Comparison of ENCODE assay signal across 13 cellular contexts in the genomic region with DNA sequence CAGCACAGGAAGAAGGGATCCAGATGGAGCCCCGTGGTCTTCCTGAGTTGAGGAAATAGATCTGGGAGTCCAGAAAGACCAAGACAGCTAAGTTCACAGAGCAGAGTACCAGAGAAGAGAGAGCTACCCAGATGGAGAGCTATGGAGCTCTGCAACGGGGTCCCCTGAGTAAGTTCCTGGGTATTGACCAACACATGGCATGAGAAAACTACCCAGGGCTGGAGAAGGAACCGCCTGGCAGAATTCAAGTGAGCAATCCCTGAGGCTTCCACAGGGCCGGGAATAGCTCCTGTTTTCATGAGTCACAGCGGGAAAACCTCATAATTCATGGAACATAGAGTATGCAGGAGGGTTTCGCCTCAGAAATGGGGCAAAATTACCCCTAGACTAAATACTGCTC. TPM values are rescaled to one million over a fixed set of nuclear protein-coding genes. Genes with fewer than 3 reads are reported as not detected.
DNase-seq lines count a peak whose midpoint lies in the region; ATAC-seq and TF ChIP-seq lines count a peak whose summit lies in the region.
"Had no signal": no experiment of that assay in that cellular context is flagged by ENCODE, and none has a peak within 500 bp of the region (broad histone marks: within the 10 kb centered on the region; RNA-seq: fewer than 3 reads in every experiment).

No MANE protein-coding gene starts in this region.

- no peaks in the 10 kb centered on the region for H3K9me3 ChIP-seq in lung (ENCODE audit: control insufficient read depth in 2 of 2, insufficient read depth in 1 of 2, low read length in 1 of 2)

- no peaks in the 10 kb centered on the region for H3K27me3 Mint-ChIP-seq in IgD-negative memory B cell
- no peaks in the 10 kb centered on the region for H3K27me3 Mint-ChIP-seq in Calu3 (ENCODE audit: unreplicated experiment)
- H3K27me3 Mint-ChIP-seq: activated CD4-positive, alpha-beta memory T cell treated with anti-CD3 and anti-CD28 coated beads, Interleukin-2, amount 10 ng/mL, durations not matched to agents 7 days and 5 days had no signal

- H3K4me3 Mint-ChIP-seq in IgD-negative memory B cell (no peak overlapping the region), Calu3 (ENCODE audit: low read depth, unreplicated experiment) (no peak overlapping the region)
- H3K4me3 Mint-ChIP-seq: activated CD4-positive, alpha-beta memory T cell treated with anti-CD3 and anti-CD28 coated beads, Interleukin-2, amount 10 ng/mL, durations not matched to agents 7 days and 5 days had no signal

- peaks cover 0 to 5% of the 10 kb centered on the region in 2 donors for H3K4me1 ChIP-seq in lung (ENCODE audit: control insufficient read depth in 2 of 2, insufficient read depth in 2 of 2, low read length in 2 of 2)

- H3K27me3 ChIP-seq in lung (ENCODE audit: control insufficient read depth, insufficient read depth), result no peaks in the 10 kb centered on the region

- H3K27ac Mint-ChIP-seq in IgD-negative memory B cell, result peak overlapping the region in 2 of 3 donors; percentile 87 to 96
- no peak overlapping the region for H3K27ac Mint-ChIP-seq in Calu3 (ENCODE audit: unreplicated experiment)
- H3K27ac Mint-ChIP-seq: activated CD4-positive, alpha-beta memory T cell treated with anti-CD3 and anti-CD28 coated beads, Interleukin-2, amount 10 ng/mL, durations not matched to agents 7 days and 5 days had no signal

- H3K4me3 ChIP-seq in astrocyte of the spinal cord (ENCODE audit: low read depth, low read length) (no peak overlapping the region), lung (no peak overlapping the region)

- no peak for ATAC-seq in lung (ENCODE audit: insufficient read depth, low FRiP score)
- ATAC-seq in GM18870 (IDR thresholded peaks at IDR 0.05; ENCODE audit: unreplicated experiment), result no peak
- ATAC-seq: HepG2 had no signal

- DNase-seq in AG20443 (ENCODE audit: low spot score), result peak; percentile 82
- DNase-seq in astrocyte of the spinal cord (ENCODE audit: low read depth, low spot score), result peak; percentile 61
- DNase-seq in lung (ENCODE audit: low spot score), result peak; percentile 15
- no peak for DNase-seq in NCI-H2081 treated with DMSO at 0.1 percent for 48 hours (lab: John Stamatoyannopoulos, UW)
- DNase-seq in activated T-cell treated with anti-CD3 and anti-CD28 coated beads, Interleukin-2, amount 50 U/mL, for 1 hour, result no peak
- DNase-seq in Calu3, result no peak
- DNase-seq: activated CD4-positive, alpha-beta memory T cell treated with anti-CD3 and anti-CD28 coated beads, Interleukin-2, amount 10 ng/mL, durations not matched to agents 7 days and 5 days; DMS 273 treated with DMSO at 0.1 percent for 48 hours; hippocampal formation; occipital lobe had no signal

- H3K36me3 Mint-ChIP-seq in IgD-negative memory B cell (no peaks in the 10 kb centered on the region), Calu3 (ENCODE audit: insufficient read depth, unreplicated experiment) (peaks cover 17% of the 10 kb centered on the region)

- in situ Hi-C loops in astrocyte of the spinal cord (cut with HindIII; ENCODE audit: low sequenced_read_pairs), result loop anchor here (10.0 kb wide), 1 partner anchor 199 kb away; no protein-coding TSS in a partner anchor

- H3K27ac ChIP-seq in lung (ENCODE audit: low read depth in 1 of 2, low read length in 1 of 2), result no peak overlapping the region

- no TSS peak for BruUV-seq in Calu3 (replicated peaks; lab: Mats Ljungman, UMichigan)

- no peaks in the 10 kb centered on the region for H3K36me3 ChIP-seq in lung (ENCODE audit: control insufficient read depth in 2 of 2, insufficient read depth in 2 of 2, low read length in 2 of 2)

- peaks cover 35 to 37% (median 37%) of the 10 kb centered on the region in 3 donors for H3K4me1 Mint-ChIP-seq in IgD-negative memory B cell
- H3K4me1 Mint-ChIP-seq in Calu3 (ENCODE audit: low read depth, unreplicated experiment), result peaks cover 31% of the 10 kb centered on the region

- 70 to 82% methylated on average over 6 of the region's 6 CpGs for WGBS in lung, 2 donors

- H3K9me3 Mint-ChIP-seq in IgD-negative memory B cell, result no peaks in the 10 kb centered on the region
- no peaks in the 10 kb centered on the region for H3K9me3 Mint-ChIP-seq in Calu3 (ENCODE audit: low read depth, unreplicated experiment)
- H3K9me3 Mint-ChIP-seq: activated CD4-positive, alpha-beta memory T cell treated with anti-CD3 and anti-CD28 coated beads, Interleukin-2, amount 10 ng/mL, durations not matched to agents 7 days and 5 days had no signal

- TF ChIP-seq CTCF in astrocyte of the spinal cord (IDR thresholded peaks at IDR 0.05; ENCODE audit: low read depth, low read length), result no peak
- TF ChIP-seq CTCF in lung (IDR thresholded peaks at IDR 0.05; ENCODE audit: control extremely low read depth, extremely low read depth), result no peak
- TF ChIP-seq CTCF in Calu3 (IDR thresholded peaks at IDR 0.05; ENCODE audit: unreplicated experiment), result no peak

- CTCF ChIA-PET in Calu3 (lab: Charles Lee), result interaction anchor here (4.2 kb wide), 1 partner anchor 194 kb away, joined by 157 read pairs; no protein-coding TSS in a partner anchor

- intact Hi-C loops in Calu3 (cut with micrococcal nuclease; ENCODE audit: unreplicated experiment), result loop anchor here (5.0 kb wide), 1 partner anchor 77 kb away; the partner anchor contains the start of gene GRHL3

RNA-seq across cellular contexts. Expression of gene STPG1, which starts 19.7 kb away (rescaled TPM):
- 5.8 TPM for polyA plus RNA-seq in IgD-negative memory B cell
- total RNA-seq in lung, result 10 to 100 TPM in 1 of 2 donors, 1 to 10 TPM in 1; 10.0 to 13.5 TPM
- polyA plus RNA-seq in lung, result 1 to 10 TPM; 6.7 to 9.5 TPM
- 9.1 and 10.4 TPM in 2 replicates for total RNA-seq in Calu3 (2022)

RNA-seq across cellular contexts. Expression of gene NIPAL3, which starts 21.7 kb away (rescaled TPM):
- polyA plus RNA-seq in IgD-negative memory B cell (36.3 TPM), lung (10 to 100 TPM; 11.9 to 14.0 TPM)
- total RNA-seq in lung (10 to 100 TPM; 25.7 to 31.8 TPM), Calu3 (2022) (28.8 and 30.8 TPM in 2 replicates)

Comparison
In these comparisons a context has a peak if more than half of its experiments do, and no peak if none do; other contexts are left out.
1. DNase-seq: peak in AG20443 (single experiment), astrocyte of the spinal cord (single experiment) and lung (single experiment); none in NCI-H2081 treated with DMSO at 0.1 percent for 48 hours (single experiment), activated T-cell treated with anti-CD3 and anti-CD28 coated beads, Interleukin-2, amount 50 U/mL, for 1 hour (single experiment) and Calu3 (single experiment).